Comparison of ENCODE assay signal across 9 cellular contexts in genomic region chr11:133163463-133164419, GRCh38.
A peak's percentile ranks its signal among the peaks of the same experiment; 100 is the strongest.
DNase-seq lines count a peak whose midpoint lies in the region; ATAC-seq, FAIRE-seq and TF ChIP-seq lines count a peak whose summit lies in the region.
"Had no signal": no experiment of that assay in that cellular context is flagged by ENCODE, and none has a peak within 500 bp of the region (broad histone marks: within the 10 kb centered on the region; RNA-seq: fewer than 3 reads in every experiment).

No MANE protein-coding gene starts in this region.

- BruUV-seq in HCT116 (replicated peaks; lab: Mats Ljungman, UMichigan) = no TSS peak

- no peaks in the 10 kb centered on the region for H4K20me1 ChIP-seq in HCT116 (ENCODE audit: insufficient read depth)
- H4K20me1 ChIP-seq in astrocyte (ENCODE audit: insufficient read depth, low read length) = no peaks in the 10 kb centered on the region

- H3K79me2 ChIP-seq in HCT116 (ENCODE audit: insufficient read depth, low read length) = no peaks in the 10 kb centered on the region
- H3K79me2 ChIP-seq in astrocyte (ENCODE audit: insufficient read depth, low read length) = no peaks in the 10 kb centered on the region

- no peak overlapping the region for H3K4me3 Mint-ChIP-seq in astrocyte (ENCODE audit: unreplicated experiment)
- H3K4me3 Mint-ChIP-seq: CD4-positive, CD25-positive, alpha-beta regulatory T cell had no signal

- H3K27me3 ChIP-seq in HCT116 (ENCODE audit: insufficient read depth, low read length) (no peaks in the 10 kb centered on the region), astrocyte (ENCODE audit: insufficient read depth, low read length) (peaks cover 2% of the 10 kb centered on the region), uterus (no peaks in the 10 kb centered on the region)

- H3K4me1 Mint-ChIP-seq in astrocyte (ENCODE audit: low read depth, unreplicated experiment) = no peaks in the 10 kb centered on the region
- H3K4me1 Mint-ChIP-seq: CD4-positive, CD25-positive, alpha-beta regulatory T cell had no signal

- FAIRE-seq in astrocyte (lab: Jason Lieb, UNC) = no peak

- H3K9ac ChIP-seq in HCT116 (ENCODE audit: low read length) = no peak overlapping the region
- no peak overlapping the region for H3K9ac ChIP-seq in astrocyte (ENCODE audit: low read length)

- DNase-seq in NCI-H2107 treated with DMSO at 0.1 percent for 48 hours (lab: John Stamatoyannopoulos, UW; ENCODE audit: unreplicated experiment) (peak; percentile 28), NCI-H2107 (lab: John Stamatoyannopoulos, UW) (no peak), HCT116 (ENCODE audit: low read depth, low spot score) (no peak), NCI-H146 (lab: John Stamatoyannopoulos, UW) (peak; percentile 49), astrocyte (ENCODE audit: low read depth) (peak; percentile 12), iPS-NIHi7 (ENCODE audit: extremely low spot score) (peak; percentile 58), uterus (no peak)

- H3K36me3 Mint-ChIP-seq in astrocyte (ENCODE audit: low read depth, unreplicated experiment) = peaks cover 2% of the 10 kb centered on the region
- H3K36me3 Mint-ChIP-seq: CD4-positive, CD25-positive, alpha-beta regulatory T cell had no signal

- peaks cover 48% of the 10 kb centered on the region for H3K27me3 Mint-ChIP-seq in astrocyte (ENCODE audit: low read depth, unreplicated experiment)

- H3K36me3 ChIP-seq in HCT116 (ENCODE audit: control insufficient read depth in 1 of 2, insufficient read depth in 2 of 2, low read length in 2 of 2) = no peaks in the 10 kb centered on the region
- no peaks in the 10 kb centered on the region for H3K36me3 ChIP-seq in astrocyte (ENCODE audit: insufficient read depth, low read length)
- no peaks in the 10 kb centered on the region for H3K36me3 ChIP-seq in uterus

- no peak for ATAC-seq in HCT116
- ATAC-seq in GM21786 (IDR thresholded peaks at IDR 0.05; ENCODE audit: unreplicated experiment) = no peak

- no peaks in the 10 kb centered on the region for H3K9me2 ChIP-seq in HCT116 (ENCODE audit: insufficient read depth)

- TF ChIP-seq POLR2A in HCT116 (IDR thresholded peaks at IDR 0.05; ENCODE audit: borderline replicate concordance, extremely low read depth, insufficient read depth, insufficient read length) (no peak), uterus (IDR thresholded peaks at IDR 0.05) (no peak)

- TF ChIP-seq CTCF in HCT116 (IDR thresholded peaks at IDR 0.05 in 2 of 3, conservative IDR thresholded peaks at IDR 0.05 in 1 of 3; ENCODE audit: borderline replicate concordance in 1 of 3, insufficient read depth in 1 of 3, low read depth in 2 of 3, low read length in 2 of 3) = peak in 1 of 3 experiments; percentile 51; a peak in 2 of 6 replicates
- TF ChIP-seq CTCF in astrocyte (IDR thresholded peaks at IDR 0.05; ENCODE audit: insufficient read depth, low read depth, low read length) = peak; percentile 74
- peak; percentile 28 to 54 (median 42) for TF ChIP-seq CTCF in uterus (IDR thresholded peaks at IDR 0.05)

- no peaks in the 10 kb centered on the region for H3K4me1 ChIP-seq in HCT116 (ENCODE audit: control insufficient read depth in 1 of 2, insufficient read depth in 2 of 2, low read length in 2 of 2)
- no peaks in the 10 kb centered on the region for H3K4me1 ChIP-seq in astrocyte (ENCODE audit: insufficient read depth, low read length)
- no peaks in the 10 kb centered on the region for H3K4me1 ChIP-seq in uterus

- TF ChIP-seq RAD21 in HCT116 (IDR thresholded peaks at IDR 0.05; ENCODE audit: low read depth) = peak; percentile 8; the same call in 1 of the 2 replicates

- CTCF ChIA-PET in HCT116 (lab: Charles Lee) = no interaction called here

- no peak overlapping the region for H3K27ac Mint-ChIP-seq in astrocyte (ENCODE audit: unreplicated experiment)
- H3K27ac Mint-ChIP-seq: CD4-positive, CD25-positive, alpha-beta regulatory T cell had no signal

- H3K4me2 ChIP-seq in HCT116 (ENCODE audit: low read length) = no peak overlapping the region
- H3K4me2 ChIP-seq in astrocyte (ENCODE audit: low read length) = no peak overlapping the region

- H2AFZ ChIP-seq in HCT116 (ENCODE audit: low read depth, low read length, poor library complexity, severe bottlenecking) (no peak overlapping the region), astrocyte (ENCODE audit: low read depth, low read length) (no peak overlapping the region)

- no peak overlapping the region for H3K4me3 ChIP-seq in HCT116 (replicated peaks in 1 of 2; ENCODE audit: low read depth in 1 of 2, low read length in 2 of 2)
- no peak overlapping the region for H3K4me3 ChIP-seq in astrocyte (ENCODE audit: insufficient read depth, low read depth, low read length)
- H3K4me3 ChIP-seq in uterus = no peak overlapping the region

- H3K27ac ChIP-seq in HCT116 (ENCODE audit: low read depth, low read length) = no peak overlapping the region
- no peak overlapping the region for H3K27ac ChIP-seq in astrocyte (ENCODE audit: low read depth, low read length)
- no peak overlapping the region for H3K27ac ChIP-seq in uterus

- H3K9me3 Mint-ChIP-seq in astrocyte (ENCODE audit: unreplicated experiment) = peaks cover 3% of the 10 kb centered on the region

- POLR2A ChIA-PET in HCT116 (lab: Charles Lee) = no interaction called here

- intact Hi-C loops in HCT116 (cut with micrococcal nuclease) = no loop called here
- intact Hi-C loops in uterus (cut with DNase I; ENCODE audit: low total_unique reads) = no loop called here

- RAD21 ChIA-PET in HCT116 (lab: Charles Lee; ENCODE audit: low non-redundant PET in 1 of 2, low total read pairs in 2 of 2, uncharacterized antibody in 2 of 2, unreplicated experiment in 2 of 2) = no interaction called here

- peaks cover 5 to 6% of the 10 kb centered on the region in 2 experiments; a peak in 2 of 4 replicates for H3K9me3 ChIP-seq in HCT116 (ENCODE audit: control insufficient read depth in 1 of 2, insufficient read depth in 1 of 2, low read depth in 1 of 2, low read length in 2 of 2)
- H3K9me3 ChIP-seq in astrocyte (ENCODE audit: insufficient read depth, low read depth, low read length) = no peaks in the 10 kb centered on the region
- H3K9me3 ChIP-seq in uterus = no peaks in the 10 kb centered on the region

TF ChIP-seq in HCT116, 20 proteins besides CTCF, POLR2A, EP300 and RAD21:
- TF ChIP-seq SRF (IDR thresholded peaks at IDR 0.05; ENCODE audit: low read depth) (no peak), EZH2 (IDR thresholded peaks at IDR 0.05) (no peak), ZBTB33 (IDR thresholded peaks at IDR 0.05; ENCODE audit: extremely low read depth, insufficient replicate concordance, low read length) (no peak), MAX (IDR thresholded peaks at IDR 0.05) (no peak), EGR1 (IDR thresholded peaks at IDR 0.05; ENCODE audit: low read depth) (no peak), ELF1 (IDR thresholded peaks at IDR 0.05; ENCODE audit: borderline replicate concordance, low read depth) (no peak), ZNF274 (IDR thresholded peaks at IDR 0.05; ENCODE audit: low read depth, low read length) (no peak)

Comparison
In these comparisons a context has a peak if more than half of its experiments do, and no peak if none do; other contexts are left out.
1. DNase-seq: peak in NCI-H2107 treated with DMSO at 0.1 percent for 48 hours (single experiment), NCI-H146 (single experiment), astrocyte (single experiment) and iPS-NIHi7 (single experiment); none in NCI-H2107 (single experiment), HCT116 (single experiment) and uterus (0 of 2).